In genomic region chr5:122078116-122078865, GRCh38 we compare ENCODE assay signal across 8 cellular contexts. TPM values are rescaled to one million over a fixed set of nuclear protein-coding genes. Genes with fewer than 3 reads are reported as not detected.
DNase-seq lines count a peak whose midpoint lies in the region; ATAC-seq and TF ChIP-seq lines count a peak whose summit lies in the region.

TSS of gene LOX (minus strand) at chr5:122078259. CDS start at chr5:122077985, 274 bp downstream.

- H3K4me1 ChIP-seq in A673 (ENCODE audit: insufficient read depth, low read length, poor library complexity, severe bottlenecking): peaks cover 6% of the 10 kb centered on the region
- peaks cover 17% of the 10 kb centered on the region for H3K4me1 ChIP-seq in stomach smooth muscle (ENCODE audit: control insufficient read depth, insufficient read depth, low read length)

- H3K27ac ChIP-seq in A673 (ENCODE audit: low read depth, low read length, poor library complexity, severe bottlenecking) (no peak within 1 kb of the TSS), stomach smooth muscle (ENCODE audit: low read length) (peak within 1 kb of the TSS; percentile 6)

- peaks cover 45% of the 10 kb centered on the region for H3K27me3 Mint-ChIP-seq in dendritic cell treated with granulocyte-macrophage colony-stimulating factor and Interleukin-4, amounts not matched to agents 40 ng/mL and 50 ng/mL, for 4 days

- peak within 1 kb of the TSS; percentile 21 to 55 for H3K9ac ChIP-seq in stomach smooth muscle (ENCODE audit: low read length in 2 of 2)

- peak; percentile 83 for ATAC-seq in left lobe of liver
- no peak for ATAC-seq in GM21576 (IDR thresholded peaks at IDR 0.05; ENCODE audit: unreplicated experiment)

- H3K4me3 ChIP-seq in A673 (ENCODE audit: low read depth, low read length, poor library complexity, severe bottlenecking) (peak within 1 kb of the TSS; percentile 60), stomach smooth muscle (ENCODE audit: low read length in 2 of 2) (peak within 1 kb of the TSS; percentile 83 to 88)

- in situ Hi-C loops in GM13976 (cut with MboI; ENCODE audit: low sequenced_read_pairs, unreplicated experiment): no loop called here

- H3K4me1 Mint-ChIP-seq in dendritic cell treated with granulocyte-macrophage colony-stimulating factor and Interleukin-4, amounts not matched to agents 40 ng/mL and 50 ng/mL, for 4 days (ENCODE audit: low read depth): peaks cover 17% of the 10 kb centered on the region

- POLR2A ChIA-PET in A673 (lab: Charles Lee; ENCODE audit: low non-redundant PET): no interaction called here

- H3K36me3 Mint-ChIP-seq in dendritic cell treated with granulocyte-macrophage colony-stimulating factor and Interleukin-4, amounts not matched to agents 40 ng/mL and 50 ng/mL, for 4 days (ENCODE audit: low read depth): no peaks in the 10 kb centered on the region

- DNase-seq in A673 (ENCODE audit: low spot score) (peak; percentile 86), GM13976 (ENCODE audit: low spot score) (peak; percentile 26), OCI-M1 (lab: John Stamatoyannopoulos, UW) (peak; percentile 63), left lobe of liver (ENCODE audit: low spot score) (peak; percentile 58), AML-193 (lab: John Stamatoyannopoulos, UW) (no peak)

- no peak for TF ChIP-seq CTCF in A673 (conservative IDR thresholded peaks at IDR 0.05; ENCODE audit: low read depth, low read length)
- TF ChIP-seq CTCF in GM13976 (IDR thresholded peaks at IDR 0.05; ENCODE audit: borderline replicate concordance, control extremely low read depth, extremely low read depth, insufficient read depth, missing control alignments): no peak

- peak within 1 kb of the TSS; percentile 68 for H3K4me3 Mint-ChIP-seq in dendritic cell treated with granulocyte-macrophage colony-stimulating factor and Interleukin-4, amounts not matched to agents 40 ng/mL and 50 ng/mL, for 4 days

- H3K36me3 ChIP-seq in A673 (ENCODE audit: insufficient read depth, low read length, poor library complexity, severe bottlenecking): no peaks in the 10 kb centered on the region
- H3K36me3 ChIP-seq in stomach smooth muscle (ENCODE audit: control insufficient read depth in 2 of 2, insufficient read depth in 2 of 2, low read length in 2 of 2): no peaks in the 10 kb centered on the region

- no TSS peak for BruUV-seq in A673 (replicated peaks; lab: Mats Ljungman, UMichigan)

- no peak within 1 kb of the TSS for H3K27ac Mint-ChIP-seq in dendritic cell treated with granulocyte-macrophage colony-stimulating factor and Interleukin-4, amounts not matched to agents 40 ng/mL and 50 ng/mL, for 4 days

- CTCF ChIA-PET in A673 (lab: Charles Lee): interaction anchor here (1.2 kb wide), 1 partner anchor 14 kb away, joined by 4 read pairs; no protein-coding TSS in a partner anchor

- H3K9me3 ChIP-seq in A673 (ENCODE audit: low read depth, low read length, poor library complexity, severe bottlenecking): no peaks in the 10 kb centered on the region
- H3K9me3 ChIP-seq in stomach smooth muscle (ENCODE audit: control insufficient read depth in 2 of 2, low read length in 2 of 2): no peaks in the 10 kb centered on the region

- intact Hi-C loops in A673 (cut with micrococcal nuclease; ENCODE audit: unreplicated experiment): no loop called here
- intact Hi-C loops in dendritic cell treated with granulocyte-macrophage colony-stimulating factor and Interleukin-4, amounts not matched to agents 40 ng/mL and 50 ng/mL, for 4 days (cut with micrococcal nuclease): loop anchor here (10.0 kb wide), 1 partner anchor 113 kb away; the partner anchor contains the start of gene SRFBP1

- H3K9me3 Mint-ChIP-seq in dendritic cell treated with granulocyte-macrophage colony-stimulating factor and Interleukin-4, amounts not matched to agents 40 ng/mL and 50 ng/mL, for 4 days: no peaks in the 10 kb centered on the region

- H3K27me3 ChIP-seq in A673 (replicated peaks; ENCODE audit: insufficient read depth, low read depth, low read length, poor library complexity) (peaks cover 3% of the 10 kb centered on the region), stomach smooth muscle (ENCODE audit: control insufficient read depth in 1 of 2, insufficient read depth in 2 of 2, low read length in 2 of 2) (peaks cover 0 to 2% of the 10 kb centered on the region in 2 donors)

RNA-seq across cellular contexts. Expression of gene LOX, which starts in this region (rescaled TPM):
- total RNA-seq in A673 (2021): 2.8 and 3.6 TPM in 2 replicates
- total RNA-seq in left lobe of liver: 2.1 TPM

Comparison
In these comparisons a context has a peak if more than half of its experiments do, and no peak if none do; other contexts are left out.
1. DNase-seq: peak in A673 (single experiment), GM13976 (single experiment), OCI-M1 (single experiment) and left lobe of liver (single experiment); none in AML-193 (0 of 2).